8 cellular contexts compared by ENCODE assay signal in genomic region chr1:234599617-234600417, GRCh38. TPM values are rescaled to one million over a fixed set of nuclear protein-coding genes. Genes with fewer than 3 reads are reported as not detected.
DNase-seq lines count a peak whose midpoint lies in the region; ATAC-seq and TF ChIP-seq lines count a peak whose summit lies in the region.

No MANE protein-coding gene starts in this region.

- H4K20me1 ChIP-seq in GM23338 (replicated peaks; ENCODE audit: insufficient read depth) (peaks cover 8% of the 10 kb centered on the region), Karpas-422 (ENCODE audit: insufficient read depth, low read depth, low read length) (no peaks in the 10 kb centered on the region), neural cell (ENCODE audit: insufficient read depth) (peaks cover 3% of the 10 kb centered on the region)

- H3K27me3 Mint-ChIP-seq in GM23338 (ENCODE audit: insufficient read depth, low read depth, poor library complexity) = peaks cover 4% of the 10 kb centered on the region

- H3K79me2 ChIP-seq in GM23338 (replicated peaks; ENCODE audit: insufficient read depth) (peaks cover 30% of the 10 kb centered on the region), Karpas-422 (ENCODE audit: low read length) (no peaks in the 10 kb centered on the region; the same call in 1 of the 2 replicates), neural cell (replicated peaks; ENCODE audit: insufficient read depth, low read length) (peaks cover 40% of the 10 kb centered on the region)

- H3K4me3 Mint-ChIP-seq in GM23338 = peak overlapping the region; percentile 79

- H3K9me3 ChIP-seq in ES-I3 (ENCODE audit: control insufficient read depth, insufficient read depth, low read length) (peaks cover 3% of the 10 kb centered on the region; the same call in 1 of the 2 replicates), Karpas-422 (ENCODE audit: low read length) (no peaks in the 10 kb centered on the region), neural cell (ENCODE audit: low read length) (no peaks in the 10 kb centered on the region), thoracic aorta (no peaks in the 10 kb centered on the region)

- H3K4me3 ChIP-seq in GM23338 = peak overlapping the region; percentile 57
- peak overlapping the region; percentile 73 for H3K4me3 ChIP-seq in Karpas-422 (ENCODE audit: low read length)
- H3K4me3 ChIP-seq in fibroblast of villous mesenchyme (ENCODE audit: low read depth, low read length) = peak overlapping the region; percentile 59
- peak overlapping the region; percentile 70 for H3K4me3 ChIP-seq in neural cell (ENCODE audit: low read length)
- H3K4me3 ChIP-seq in thoracic aorta = peak overlapping the region; percentile 74

- H3K27ac Mint-ChIP-seq in GM23338 = peak overlapping the region; percentile 91

- H3F3A ChIP-seq in GM23338 (replicated peaks; ENCODE audit: low read depth) (no peaks in the 10 kb centered on the region), neural cell (ENCODE audit: insufficient read depth, low read length, poor library complexity, severe bottlenecking) (peaks cover 7% of the 10 kb centered on the region)

- H3K9ac ChIP-seq in ES-I3 (ENCODE audit: low read depth, low read length) = peak overlapping the region; percentile 64
- peak overlapping the region; percentile 79 for H3K9ac ChIP-seq in Karpas-422 (ENCODE audit: low read length)
- H3K9ac ChIP-seq in neural cell (ENCODE audit: low read length) = peak overlapping the region; percentile 62

- H3K27ac ChIP-seq in GM23338 (ENCODE audit: low read depth) = peak overlapping the region; percentile 96
- H3K27ac ChIP-seq in Karpas-422 (ENCODE audit: low read length) = peak overlapping the region; percentile 83
- H3K27ac ChIP-seq in neural cell (ENCODE audit: low read length) = peak overlapping the region; percentile 21
- peak overlapping the region; percentile 94 to 98 for H3K27ac ChIP-seq in thoracic aorta

- H3K36me3 Mint-ChIP-seq in GM23338 (ENCODE audit: low read depth) = peaks cover 13% of the 10 kb centered on the region; the same call in 2 of the 3 replicates

- H3K4me2 ChIP-seq in GM23338 = peak overlapping the region; percentile 80
- H3K4me2 ChIP-seq in Karpas-422 (ENCODE audit: low read depth, low read length, poor library complexity, severe bottlenecking) = peak overlapping the region; percentile 98
- H3K4me2 ChIP-seq in neural cell (ENCODE audit: low read length) = peak overlapping the region; percentile 76

- H3K4me1 Mint-ChIP-seq in GM23338 = peaks cover 44% of the 10 kb centered on the region

- H3K36me3 ChIP-seq in ES-I3 (ENCODE audit: insufficient read depth, low read length) = no peaks in the 10 kb centered on the region; the same call in 1 of the 2 replicates
- no peaks in the 10 kb centered on the region; the same call in 1 of the 2 replicates for H3K36me3 ChIP-seq in GM23338 (ENCODE audit: insufficient read depth)
- no peaks in the 10 kb centered on the region for H3K36me3 ChIP-seq in Karpas-422 (ENCODE audit: insufficient read depth, low read length)
- H3K36me3 ChIP-seq in neural cell (ENCODE audit: insufficient read depth, low read length) = peaks cover under 1% of the 10 kb centered on the region
- no peaks in the 10 kb centered on the region for H3K36me3 ChIP-seq in thoracic aorta

- H3K4me1 ChIP-seq in ES-I3 (ENCODE audit: insufficient read depth, low read length) = peaks cover 27% of the 10 kb centered on the region
- H3K4me1 ChIP-seq in GM23338 (ENCODE audit: insufficient read depth) = peaks cover 55% of the 10 kb centered on the region
- peaks cover 65% of the 10 kb centered on the region for H3K4me1 ChIP-seq in Karpas-422 (ENCODE audit: low read length)
- H3K4me1 ChIP-seq in thoracic aorta (ENCODE audit: control insufficient read depth in 1 of 2, low read depth in 2 of 2) = peaks cover 41 to 56% of the 10 kb centered on the region in 2 donors

- TF ChIP-seq EP300 in neural cell (conservative IDR thresholded peaks at IDR 0.05; ENCODE audit: poor library complexity, severe bottlenecking) = peak; percentile 27

- TF ChIP-seq RAD21 in neural cell (conservative IDR thresholded peaks at IDR 0.05) = no peak

- peaks cover 10% of the 10 kb centered on the region; the same call in 2 of the 3 replicates for H3K9me3 Mint-ChIP-seq in GM23338

- DNase-seq in GM23338 (ENCODE audit: low spot score) (peak; percentile 89), Karpas-422 (peak; percentile 89), SHP77 (lab: John Stamatoyannopoulos, UW) (peak; percentile 89 to 92), fibroblast of villous mesenchyme (ENCODE audit: low read depth) (peak; percentile 91), thoracic aorta (ENCODE audit: low spot score) (peak; percentile 66)
- DNase-seq in activated effector memory CD4-positive, alpha-beta T cell treated with anti-CD3 and anti-CD28 coated beads, Interleukin-2, amount 50 U/mL, for 16 hours = peak; percentile 91

- peak; percentile 92 for ATAC-seq in GM23338
- ATAC-seq in thoracic aorta (ENCODE audit: insufficient number of reproducible peaks, low FRiP score, low read depth) = peak; percentile 75

- no peak for TF ChIP-seq CTCF in GM23338 (conservative IDR thresholded peaks at IDR 0.05; ENCODE audit: low read depth in 2 of 2)
- TF ChIP-seq CTCF in fibroblast of villous mesenchyme (IDR thresholded peaks at IDR 0.05; ENCODE audit: insufficient read depth, low read depth, low read length) = no peak
- peak; percentile 22 for TF ChIP-seq CTCF in neural cell (IDR thresholded peaks at IDR 0.05; ENCODE audit: poor library complexity, severe bottlenecking)
- no peak for TF ChIP-seq CTCF in thoracic aorta (IDR thresholded peaks at IDR 0.05)

- H2AFZ ChIP-seq in GM23338 (0 out of 2 replicates have a peak overlapping the region, but pooled peaks have one; percentile 10), Karpas-422 (ENCODE audit: low read length) (peak overlapping the region; percentile 72; the same call in 1 of the 2 replicates), neural cell (ENCODE audit: low read depth, low read length) (no peak overlapping the region)

- H3K27me3 ChIP-seq in GM23338 (ENCODE audit: insufficient read depth) = no peaks in the 10 kb centered on the region
- no peaks in the 10 kb centered on the region for H3K27me3 ChIP-seq in Karpas-422 (ENCODE audit: low read length)
- H3K27me3 ChIP-seq in neural cell (ENCODE audit: insufficient read depth, low read depth, low read length) = no peaks in the 10 kb centered on the region
- no peaks in the 10 kb centered on the region for H3K27me3 ChIP-seq in thoracic aorta (replicated peaks; ENCODE audit: insufficient read depth)

- 0 out of 2 replicates have a peak, but pooled peaks cover 7% of the 10 kb centered on the region for H3K9me2 ChIP-seq in GM23338 (ENCODE audit: insufficient read depth)
- H3K9me2 ChIP-seq in Karpas-422 (replicated peaks; ENCODE audit: insufficient read depth, low read length) = no peaks in the 10 kb centered on the region
- no peaks in the 10 kb centered on the region for H3K9me2 ChIP-seq in neural cell (ENCODE audit: insufficient read depth, low read length)

TF ChIP-seq in GM23338, 12 proteins besides CTCF, POLR2A, EP300 and RAD21:
- peak; percentile 60 for TF ChIP-seq POLR2AphosphoS5 (IDR thresholded peaks at IDR 0.05; ENCODE audit: low read depth)
- TF ChIP-seq STAT1 (IDR thresholded peaks at IDR 0.05; ENCODE audit: unreplicated experiment) = no peak

TF ChIP-seq in neural cell, 6 proteins besides CTCF, POLR2A, EP300 and RAD21:
- no peak for TF ChIP-seq EZH2 (IDR thresholded peaks at IDR 0.05; ENCODE audit: borderline replicate concordance, insufficient read depth, low read length, poor library complexity, severe bottlenecking)
- TF ChIP-seq, protein P1, sequence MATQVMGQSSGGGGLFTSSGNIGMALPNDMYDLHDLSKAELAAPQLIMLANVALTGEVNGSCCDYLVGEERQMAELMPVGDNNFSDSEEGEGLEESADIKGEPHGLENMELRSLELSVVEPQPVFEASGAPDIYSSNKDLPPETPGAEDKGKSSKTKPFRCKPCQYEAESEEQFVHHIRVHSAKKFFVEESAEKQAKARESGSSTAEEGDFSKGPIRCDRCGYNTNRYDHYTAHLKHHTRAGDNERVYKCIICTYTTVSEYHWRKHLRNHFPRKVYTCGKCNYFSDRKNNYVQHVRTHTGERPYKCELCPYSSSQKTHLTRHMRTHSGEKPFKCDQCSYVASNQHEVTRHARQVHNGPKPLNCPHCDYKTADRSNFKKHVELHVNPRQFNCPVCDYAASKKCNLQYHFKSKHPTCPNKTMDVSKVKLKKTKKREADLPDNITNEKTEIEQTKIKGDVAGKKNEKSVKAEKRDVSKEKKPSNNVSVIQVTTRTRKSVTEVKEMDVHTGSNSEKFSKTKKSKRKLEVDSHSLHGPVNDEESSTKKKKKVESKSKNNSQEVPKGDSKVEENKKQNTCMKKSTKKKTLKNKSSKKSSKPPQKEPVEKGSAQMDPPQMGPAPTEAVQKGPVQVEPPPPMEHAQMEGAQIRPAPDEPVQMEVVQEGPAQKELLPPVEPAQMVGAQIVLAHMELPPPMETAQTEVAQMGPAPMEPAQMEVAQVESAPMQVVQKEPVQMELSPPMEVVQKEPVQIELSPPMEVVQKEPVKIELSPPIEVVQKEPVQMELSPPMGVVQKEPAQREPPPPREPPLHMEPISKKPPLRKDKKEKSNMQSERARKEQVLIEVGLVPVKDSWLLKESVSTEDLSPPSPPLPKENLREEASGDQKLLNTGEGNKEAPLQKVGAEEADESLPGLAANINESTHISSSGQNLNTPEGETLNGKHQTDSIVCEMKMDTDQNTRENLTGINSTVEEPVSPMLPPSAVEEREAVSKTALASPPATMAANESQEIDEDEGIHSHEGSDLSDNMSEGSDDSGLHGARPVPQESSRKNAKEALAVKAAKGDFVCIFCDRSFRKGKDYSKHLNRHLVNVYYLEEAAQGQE (IDR thresholded peaks at IDR 0.05; ENCODE audit: borderline replicate concordance) = no peak
- TF ChIP-seq MXI1 (conservative IDR thresholded peaks at IDR 0.05; ENCODE audit: poor library complexity, severe bottlenecking) = peak; percentile 87
- TF ChIP-seq TAF1 (IDR thresholded peaks at IDR 0.05; ENCODE audit: low read depth) = no peak
- peak; percentile 33 for TF ChIP-seq POLR2AphosphoS5 (IDR thresholded peaks at IDR 0.05)
- peak; percentile 52 for TF ChIP-seq SMC3 (conservative IDR thresholded peaks at IDR 0.05; ENCODE audit: poor library complexity)
TF ChIP-seq in neural cell: peak in this region for 3.

RNA-seq across cellular contexts. Expression of gene IRF2BP2, which starts 10.2 kb away (rescaled TPM):
- 62.4 and 62.9 TPM in 2 replicates for total RNA-seq in GM23338 (2014; rRNA removed; shearing (Covaris generic))
- polyA plus RNA-seq in GM23338 (2016; fragmentation: Nextera tagmentation; extraction: Ambion mirVana) = 19.4 and 21.5 TPM in 2 replicates
- total RNA-seq in Karpas-422 (2014; rRNA removed; shearing (Covaris generic); ENCODE audit: low replicate concordance) = 14.1 and 16.5 TPM in 2 replicates
- total RNA-seq in fibroblast of villous mesenchyme = 53.1 and 60.9 TPM in 2 replicates
- 52.2 and 56.9 TPM in 2 replicates for polyA plus RNA-seq in neural cell
- 104 and 107 TPM in 2 replicates for polyA minus RNA-seq in neural cell
- 100 to 1,000 TPM; 114 to 175 TPM for total RNA-seq in thoracic aorta

Comparison
In these comparisons a context has a peak if more than half of its experiments do, and no peak if none do; other contexts are left out.
1. Peak in every context shown above with its lines: DNase-seq, ATAC-seq, H3K4me3 ChIP-seq and H3K27ac ChIP-seq.
2. H3K27ac ChIP-seq: peak in every context shown above with its lines; median percentile 96 in GM23338; 96 in thoracic aorta; 83 in Karpas-422; 21 in neural cell.